ENCODE assay signal across 38 cellular contexts in genomic region chr3:175554761-175555160, GRCh38.
"Had no signal": no experiment of that assay in that cellular context is flagged by ENCODE, and none has a peak within 500 bp of the region (broad histone marks: within the 10 kb centered on the region; RNA-seq: fewer than 3 reads in every experiment).

No MANE protein-coding gene starts in this region.

- H3K27ac ChIP-seq: KMS-11 had no signal

- H3K4me3 ChIP-seq: MG63 had no signal

- DNase-seq: Karpas-422, Kasumi-1, MG63, MM.1S, MV-4-11, NCI-H1048, NCI-H1092, NCI-H1092 treated with DMSO at 0.1 percent for 48 hours, NCI-H1105, NCI-H1105 treated with DMSO at 0.1 percent for 48 hours, NCI-H1417, NCI-H1417 treated with DMSO at 0.1 percent for 48 hours, NCI-H1436, NCI-H1436 treated with DMSO at 0.1 percent for 48 hours, NCI-H146, NCI-H1694, NCI-H1694 treated with DMSO at 0.1 percent for 48 hours, NCI-H187, NCI-H187 treated with DMSO at 0.1 percent for 48 hours, NCI-H1930, NCI-H2029, NCI-H2029 treated with DMSO at 0.1 percent for 48 hours, NCI-H2081, NCI-H2081 treated with DMSO at 0.1 percent for 48 hours, NCI-H2107, NCI-H2171, NCI-H2171 treated with DMSO at 0.1 percent for 48 hours, NCI-H2227 treated with DMSO at 0.1 percent for 48 hours, NCI-H226, NCI-H345, NCI-H446, NCI-H446 treated with DMSO at 0.1 percent for 48 hours, NCI-H510A, NCI-H510A treated with DMSO at 0.1 percent for 48 hours, NCI-H524, NCI-H524 treated with DMSO at 0.1 percent for 48 hours, NCI-H526 had no signal
